1 cellular context compared by ENCODE assay signal in genomic region chr4:87974856-87975462, GRCh38.
A peak's percentile ranks its signal among the peaks of the same experiment; 100 is the strongest.
TF ChIP-seq lines count a peak whose summit lies in the region.

No MANE protein-coding gene starts in this region.

TF ChIP-seq in K562, 482 proteins besides CTCF, POLR2A, EP300 and RAD21:
- TF ChIP-seq ZNF518B (CRISPR knock-in tag; IDR thresholded peaks at IDR 0.05) (no peak), NFE2 (IDR thresholded peaks at IDR 0.05; ENCODE audit: low read depth) (peak; percentile 53), MAFG (tag; conservative IDR thresholded peaks at IDR 0.05) (0 out of 2 replicates have a peak, but pooled peaks have one; percentile 24), ZBTB1 (CRISPR knock-in tag; IDR thresholded peaks at IDR 0.05; ENCODE audit: borderline replicate concordance, low read depth) (no peak), C11orf30 (IDR thresholded peaks at IDR 0.05; ENCODE audit: low read depth) (peak; percentile 28; the same call in 1 of the 2 replicates), ZSCAN32 (CRISPR knock-in tag; IDR thresholded peaks at IDR 0.05) (no peak)
